1 cellular context compared by ENCODE assay signal in the genomic region with DNA sequence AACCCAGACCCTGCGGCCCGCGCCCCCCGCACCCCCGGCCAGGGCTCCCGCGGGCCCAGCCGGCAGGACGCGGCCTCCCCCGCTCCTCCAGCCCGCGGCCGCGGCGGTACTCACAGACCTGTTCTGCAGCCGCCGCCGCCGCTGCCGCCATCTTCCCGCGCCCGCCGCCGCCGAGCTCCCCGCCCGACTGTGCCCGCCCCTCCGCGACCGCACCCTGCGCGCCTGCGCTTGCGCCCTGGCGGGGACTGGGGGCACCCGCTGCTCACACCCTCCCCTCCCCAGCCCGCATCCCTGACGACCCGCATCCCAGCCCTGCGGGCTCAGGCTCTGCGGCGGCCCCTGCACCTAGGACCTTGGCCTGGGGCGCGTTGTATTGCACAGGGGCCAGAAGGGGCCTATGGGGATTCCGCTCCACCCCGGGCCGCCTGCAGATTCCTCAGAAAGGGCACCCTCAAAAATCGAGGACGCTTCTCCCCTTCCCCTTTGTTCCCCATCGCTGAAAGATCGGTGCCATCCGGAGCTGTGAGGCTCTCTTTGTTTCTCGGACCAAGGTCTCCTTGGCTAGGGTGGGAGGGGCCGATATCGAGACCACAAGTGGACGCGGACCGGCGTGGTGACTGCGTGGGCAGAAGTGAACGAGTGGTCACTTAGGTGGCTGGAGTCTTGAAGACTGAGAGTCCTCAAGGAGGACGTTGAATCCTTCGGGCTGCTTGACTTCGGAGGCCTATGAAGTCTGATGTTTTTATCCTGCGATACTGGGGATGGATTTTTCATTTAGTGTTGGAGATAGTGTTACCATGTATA.
A peak's percentile ranks its signal among the peaks of the same experiment; 100 is the strongest.
TF ChIP-seq lines count a peak whose summit lies in the region.

A gene with protein sequence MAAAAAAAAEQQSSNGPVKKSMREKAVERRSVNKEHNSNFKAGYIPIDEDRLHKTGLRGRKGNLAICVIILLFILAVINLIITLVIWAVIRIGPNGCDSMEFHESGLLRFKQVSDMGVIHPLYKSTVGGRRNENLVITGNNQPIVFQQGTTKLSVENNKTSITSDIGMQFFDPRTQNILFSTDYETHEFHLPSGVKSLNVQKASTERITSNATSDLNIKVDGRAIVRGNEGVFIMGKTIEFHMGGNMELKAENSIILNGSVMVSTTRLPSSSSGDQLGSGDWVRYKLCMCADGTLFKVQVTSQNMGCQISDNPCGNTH (minus strand): TSS at position 191 of the 804 bp plus-strand sequence. CDS start 40 bp downstream, at position 151.

TF ChIP-seq in HepG2, 621 proteins besides CTCF, POLR2A, EP300 and RAD21 (continued from another document and continues in another):
- TF ChIP-seq, protein P1, sequence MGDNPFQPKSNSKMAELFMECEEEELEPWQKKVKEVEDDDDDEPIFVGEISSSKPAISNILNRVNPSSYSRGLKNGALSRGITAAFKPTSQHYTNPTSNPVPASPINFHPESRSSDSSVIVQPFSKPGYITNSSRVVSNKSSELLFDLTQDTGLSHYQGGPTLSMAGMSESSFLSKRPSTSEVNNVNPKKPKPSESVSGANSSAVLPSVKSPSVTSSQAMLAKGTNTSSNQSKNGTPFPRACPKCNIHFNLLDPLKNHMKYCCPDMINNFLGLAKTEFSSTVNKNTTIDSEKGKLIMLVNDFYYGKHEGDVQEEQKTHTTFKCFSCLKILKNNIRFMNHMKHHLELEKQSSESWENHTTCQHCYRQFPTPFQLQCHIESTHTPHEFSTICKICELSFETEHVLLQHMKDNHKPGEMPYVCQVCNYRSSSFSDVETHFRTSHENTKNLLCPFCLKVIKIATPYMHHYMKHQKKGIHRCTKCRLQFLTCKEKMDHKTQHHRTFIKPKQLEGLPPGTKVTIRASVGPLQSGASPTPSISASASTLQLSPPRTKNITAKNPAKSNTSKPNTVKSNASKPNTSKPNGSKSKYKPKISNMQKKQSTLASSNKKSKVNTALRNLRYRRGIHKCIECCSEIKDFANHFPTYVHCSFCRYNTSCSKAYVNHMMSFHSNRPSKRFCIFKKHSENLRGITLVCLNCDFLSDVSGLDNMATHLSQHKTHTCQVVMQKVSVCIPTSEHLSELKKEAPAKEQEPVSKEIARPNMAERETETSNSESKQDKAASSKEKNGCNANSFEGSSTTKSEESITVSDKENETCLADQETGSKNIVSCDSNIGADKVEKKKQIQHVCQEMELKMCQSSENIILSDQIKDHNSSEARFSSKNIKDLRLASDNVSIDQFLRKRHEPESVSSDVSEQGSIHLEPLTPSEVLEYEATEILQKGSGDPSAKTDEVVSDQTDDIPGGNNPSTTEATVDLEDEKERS (CRISPR knock-in tag; IDR thresholded peaks at IDR 0.05), result peak; percentile 41; the same call in 1 of the 2 replicates
- TF ChIP-seq, protein P2, sequence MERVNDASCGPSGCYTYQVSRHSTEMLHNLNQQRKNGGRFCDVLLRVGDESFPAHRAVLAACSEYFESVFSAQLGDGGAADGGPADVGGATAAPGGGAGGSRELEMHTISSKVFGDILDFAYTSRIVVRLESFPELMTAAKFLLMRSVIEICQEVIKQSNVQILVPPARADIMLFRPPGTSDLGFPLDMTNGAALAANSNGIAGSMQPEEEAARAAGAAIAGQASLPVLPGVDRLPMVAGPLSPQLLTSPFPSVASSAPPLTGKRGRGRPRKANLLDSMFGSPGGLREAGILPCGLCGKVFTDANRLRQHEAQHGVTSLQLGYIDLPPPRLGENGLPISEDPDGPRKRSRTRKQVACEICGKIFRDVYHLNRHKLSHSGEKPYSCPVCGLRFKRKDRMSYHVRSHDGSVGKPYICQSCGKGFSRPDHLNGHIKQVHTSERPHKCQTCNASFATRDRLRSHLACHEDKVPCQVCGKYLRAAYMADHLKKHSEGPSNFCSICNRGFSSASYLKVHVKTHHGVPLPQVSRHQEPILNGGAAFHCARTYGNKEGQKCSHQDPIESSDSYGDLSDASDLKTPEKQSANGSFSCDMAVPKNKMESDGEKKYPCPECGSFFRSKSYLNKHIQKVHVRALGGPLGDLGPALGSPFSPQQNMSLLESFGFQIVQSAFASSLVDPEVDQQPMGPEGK (CRISPR knock-in tag; IDR thresholded peaks at IDR 0.05), result peak; percentile 80
- TF ChIP-seq, protein P3, sequence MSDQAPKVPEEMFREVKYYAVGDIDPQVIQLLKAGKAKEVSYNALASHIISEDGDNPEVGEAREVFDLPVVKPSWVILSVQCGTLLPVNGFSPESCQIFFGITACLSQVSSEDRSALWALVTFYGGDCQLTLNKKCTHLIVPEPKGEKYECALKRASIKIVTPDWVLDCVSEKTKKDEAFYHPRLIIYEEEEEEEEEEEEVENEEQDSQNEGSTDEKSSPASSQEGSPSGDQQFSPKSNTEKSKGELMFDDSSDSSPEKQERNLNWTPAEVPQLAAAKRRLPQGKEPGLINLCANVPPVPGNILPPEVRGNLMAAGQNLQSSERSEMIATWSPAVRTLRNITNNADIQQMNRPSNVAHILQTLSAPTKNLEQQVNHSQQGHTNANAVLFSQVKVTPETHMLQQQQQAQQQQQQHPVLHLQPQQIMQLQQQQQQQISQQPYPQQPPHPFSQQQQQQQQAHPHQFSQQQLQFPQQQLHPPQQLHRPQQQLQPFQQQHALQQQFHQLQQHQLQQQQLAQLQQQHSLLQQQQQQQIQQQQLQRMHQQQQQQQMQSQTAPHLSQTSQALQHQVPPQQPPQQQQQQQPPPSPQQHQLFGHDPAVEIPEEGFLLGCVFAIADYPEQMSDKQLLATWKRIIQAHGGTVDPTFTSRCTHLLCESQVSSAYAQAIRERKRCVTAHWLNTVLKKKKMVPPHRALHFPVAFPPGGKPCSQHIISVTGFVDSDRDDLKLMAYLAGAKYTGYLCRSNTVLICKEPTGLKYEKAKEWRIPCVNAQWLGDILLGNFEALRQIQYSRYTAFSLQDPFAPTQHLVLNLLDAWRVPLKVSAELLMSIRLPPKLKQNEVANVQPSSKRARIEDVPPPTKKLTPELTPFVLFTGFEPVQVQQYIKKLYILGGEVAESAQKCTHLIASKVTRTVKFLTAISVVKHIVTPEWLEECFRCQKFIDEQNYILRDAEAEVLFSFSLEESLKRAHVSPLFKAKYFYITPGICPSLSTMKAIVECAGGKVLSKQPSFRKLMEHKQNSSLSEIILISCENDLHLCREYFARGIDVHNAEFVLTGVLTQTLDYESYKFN (CRISPR knock-in tag; conservative IDR thresholded peaks at IDR 0.05), result no peak
- TF ChIP-seq ARNT2 (CRISPR knock-in tag; IDR thresholded peaks at IDR 0.05; ENCODE audit: low read depth) (peak; percentile 59; the same call in 1 of the 2 replicates), JDP2 (CRISPR knock-in tag; IDR thresholded peaks at IDR 0.05; ENCODE audit: borderline replicate concordance) (no peak), ZNF256 (CRISPR knock-in tag; conservative IDR thresholded peaks at IDR 0.05) (no peak), TAF1 (CRISPR knock-in tag; IDR thresholded peaks at IDR 0.05) (0 out of 2 replicates have a peak, but pooled peaks have one; percentile 29), TAF15 (IDR thresholded peaks at IDR 0.05; ENCODE audit: low read depth, low read length, poor library complexity, severe bottlenecking) (no peak), MTA3 (CRISPR knock-in tag; IDR thresholded peaks at IDR 0.05) (no peak), NFKB2 (CRISPR knock-in tag; IDR thresholded peaks at IDR 0.05; ENCODE audit: borderline replicate concordance) (peak; percentile 43; the same call in 1 of the 2 replicates), ZNF501 (CRISPR knock-in tag; IDR thresholded peaks at IDR 0.05) (peak; percentile 67; the same call in 1 of the 2 replicates), THAP11 (CRISPR knock-in tag; IDR thresholded peaks at IDR 0.05) (0 out of 2 replicates have a peak, but pooled peaks have one; percentile 19), YY1 (IDR thresholded peaks at IDR 0.05; ENCODE audit: insufficient read depth, insufficient replicate concordance, low read depth, low read length) (peak; percentile 90), HOXA3 (CRISPR knock-in tag; IDR thresholded peaks at IDR 0.05) (peak; percentile 59; the same call in 1 of the 2 replicates), MED8 (CRISPR knock-in tag; IDR thresholded peaks at IDR 0.05; ENCODE audit: insufficient replicate concordance) (peak; percentile 29), SMAD1 (CRISPR knock-in tag; IDR thresholded peaks at IDR 0.05; ENCODE audit: borderline replicate concordance, low read depth) (0 out of 2 replicates have a peak, but pooled peaks have one; percentile 4)
- TF ChIP-seq, protein P4, sequence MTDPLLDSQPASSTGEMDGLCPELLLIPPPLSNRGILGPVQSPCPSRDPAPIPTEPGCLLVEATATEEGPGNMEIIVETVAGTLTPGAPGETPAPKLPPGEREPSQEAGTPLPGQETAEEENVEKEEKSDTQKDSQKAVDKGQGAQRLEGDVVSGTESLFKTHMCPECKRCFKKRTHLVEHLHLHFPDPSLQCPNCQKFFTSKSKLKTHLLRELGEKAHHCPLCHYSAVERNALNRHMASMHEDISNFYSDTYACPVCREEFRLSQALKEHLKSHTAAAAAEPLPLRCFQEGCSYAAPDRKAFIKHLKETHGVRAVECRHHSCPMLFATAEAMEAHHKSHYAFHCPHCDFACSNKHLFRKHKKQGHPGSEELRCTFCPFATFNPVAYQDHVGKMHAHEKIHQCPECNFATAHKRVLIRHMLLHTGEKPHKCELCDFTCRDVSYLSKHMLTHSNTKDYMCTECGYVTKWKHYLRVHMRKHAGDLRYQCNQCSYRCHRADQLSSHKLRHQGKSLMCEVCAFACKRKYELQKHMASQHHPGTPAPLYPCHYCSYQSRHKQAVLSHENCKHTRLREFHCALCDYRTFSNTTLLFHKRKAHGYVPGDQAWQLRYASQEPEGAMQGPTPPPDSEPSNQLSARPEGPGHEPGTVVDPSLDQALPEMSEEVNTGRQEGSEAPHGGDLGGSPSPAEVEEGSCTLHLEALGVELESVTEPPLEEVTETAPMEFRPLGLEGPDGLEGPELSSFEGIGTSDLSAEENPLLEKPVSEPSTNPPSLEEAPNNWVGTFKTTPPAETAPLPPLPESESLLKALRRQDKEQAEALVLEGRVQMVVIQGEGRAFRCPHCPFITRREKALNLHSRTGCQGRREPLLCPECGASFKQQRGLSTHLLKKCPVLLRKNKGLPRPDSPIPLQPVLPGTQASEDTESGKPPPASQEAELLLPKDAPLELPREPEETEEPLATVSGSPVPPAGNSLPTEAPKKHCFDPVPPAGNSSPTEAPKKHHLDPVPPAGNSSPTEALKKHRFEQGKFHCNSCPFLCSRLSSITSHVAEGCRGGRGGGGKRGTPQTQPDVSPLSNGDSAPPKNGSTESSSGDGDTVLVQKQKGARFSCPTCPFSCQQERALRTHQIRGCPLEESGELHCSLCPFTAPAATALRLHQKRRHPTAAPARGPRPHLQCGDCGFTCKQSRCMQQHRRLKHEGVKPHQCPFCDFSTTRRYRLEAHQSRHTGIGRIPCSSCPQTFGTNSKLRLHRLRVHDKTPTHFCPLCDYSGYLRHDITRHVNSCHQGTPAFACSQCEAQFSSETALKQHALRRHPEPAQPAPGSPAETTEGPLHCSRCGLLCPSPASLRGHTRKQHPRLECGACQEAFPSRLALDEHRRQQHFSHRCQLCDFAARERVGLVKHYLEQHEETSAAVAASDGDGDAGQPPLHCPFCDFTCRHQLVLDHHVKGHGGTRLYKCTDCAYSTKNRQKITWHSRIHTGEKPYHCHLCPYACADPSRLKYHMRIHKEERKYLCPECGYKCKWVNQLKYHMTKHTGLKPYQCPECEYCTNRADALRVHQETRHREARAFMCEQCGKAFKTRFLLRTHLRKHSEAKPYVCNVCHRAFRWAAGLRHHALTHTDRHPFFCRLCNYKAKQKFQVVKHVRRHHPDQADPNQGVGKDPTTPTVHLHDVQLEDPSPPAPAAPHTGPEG (CRISPR knock-in tag; IDR thresholded peaks at IDR 0.05), result 0 out of 2 replicates have a peak, but pooled peaks have one; percentile 55
- TF ChIP-seq, protein P5, sequence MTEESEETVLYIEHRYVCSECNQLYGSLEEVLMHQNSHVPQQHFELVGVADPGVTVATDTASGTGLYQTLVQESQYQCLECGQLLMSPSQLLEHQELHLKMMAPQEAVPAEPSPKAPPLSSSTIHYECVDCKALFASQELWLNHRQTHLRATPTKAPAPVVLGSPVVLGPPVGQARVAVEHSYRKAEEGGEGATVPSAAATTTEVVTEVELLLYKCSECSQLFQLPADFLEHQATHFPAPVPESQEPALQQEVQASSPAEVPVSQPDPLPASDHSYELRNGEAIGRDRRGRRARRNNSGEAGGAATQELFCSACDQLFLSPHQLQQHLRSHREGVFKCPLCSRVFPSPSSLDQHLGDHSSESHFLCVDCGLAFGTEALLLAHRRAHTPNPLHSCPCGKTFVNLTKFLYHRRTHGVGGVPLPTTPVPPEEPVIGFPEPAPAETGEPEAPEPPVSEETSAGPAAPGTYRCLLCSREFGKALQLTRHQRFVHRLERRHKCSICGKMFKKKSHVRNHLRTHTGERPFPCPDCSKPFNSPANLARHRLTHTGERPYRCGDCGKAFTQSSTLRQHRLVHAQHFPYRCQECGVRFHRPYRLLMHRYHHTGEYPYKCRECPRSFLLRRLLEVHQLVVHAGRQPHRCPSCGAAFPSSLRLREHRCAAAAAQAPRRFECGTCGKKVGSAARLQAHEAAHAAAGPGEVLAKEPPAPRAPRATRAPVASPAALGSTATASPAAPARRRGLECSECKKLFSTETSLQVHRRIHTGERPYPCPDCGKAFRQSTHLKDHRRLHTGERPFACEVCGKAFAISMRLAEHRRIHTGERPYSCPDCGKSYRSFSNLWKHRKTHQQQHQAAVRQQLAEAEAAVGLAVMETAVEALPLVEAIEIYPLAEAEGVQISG (CRISPR knock-in tag; IDR thresholded peaks at IDR 0.05), result peak; percentile 44; the same call in 1 of the 2 replicates
- TF ChIP-seq, protein P6, sequence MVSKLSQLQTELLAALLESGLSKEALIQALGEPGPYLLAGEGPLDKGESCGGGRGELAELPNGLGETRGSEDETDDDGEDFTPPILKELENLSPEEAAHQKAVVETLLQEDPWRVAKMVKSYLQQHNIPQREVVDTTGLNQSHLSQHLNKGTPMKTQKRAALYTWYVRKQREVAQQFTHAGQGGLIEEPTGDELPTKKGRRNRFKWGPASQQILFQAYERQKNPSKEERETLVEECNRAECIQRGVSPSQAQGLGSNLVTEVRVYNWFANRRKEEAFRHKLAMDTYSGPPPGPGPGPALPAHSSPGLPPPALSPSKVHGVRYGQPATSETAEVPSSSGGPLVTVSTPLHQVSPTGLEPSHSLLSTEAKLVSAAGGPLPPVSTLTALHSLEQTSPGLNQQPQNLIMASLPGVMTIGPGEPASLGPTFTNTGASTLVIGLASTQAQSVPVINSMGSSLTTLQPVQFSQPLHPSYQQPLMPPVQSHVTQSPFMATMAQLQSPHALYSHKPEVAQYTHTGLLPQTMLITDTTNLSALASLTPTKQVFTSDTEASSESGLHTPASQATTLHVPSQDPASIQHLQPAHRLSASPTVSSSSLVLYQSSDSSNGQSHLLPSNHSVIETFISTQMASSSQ (IDR thresholded peaks at IDR 0.05; ENCODE audit: low read depth), result no peak
- TF ChIP-seq, protein P6 (CRISPR knock-in tag; IDR thresholded peaks at IDR 0.05; ENCODE audit: borderline replicate concordance), result 0 out of 2 replicates have a peak, but pooled peaks have one; percentile 26
